In the genomic region with DNA sequence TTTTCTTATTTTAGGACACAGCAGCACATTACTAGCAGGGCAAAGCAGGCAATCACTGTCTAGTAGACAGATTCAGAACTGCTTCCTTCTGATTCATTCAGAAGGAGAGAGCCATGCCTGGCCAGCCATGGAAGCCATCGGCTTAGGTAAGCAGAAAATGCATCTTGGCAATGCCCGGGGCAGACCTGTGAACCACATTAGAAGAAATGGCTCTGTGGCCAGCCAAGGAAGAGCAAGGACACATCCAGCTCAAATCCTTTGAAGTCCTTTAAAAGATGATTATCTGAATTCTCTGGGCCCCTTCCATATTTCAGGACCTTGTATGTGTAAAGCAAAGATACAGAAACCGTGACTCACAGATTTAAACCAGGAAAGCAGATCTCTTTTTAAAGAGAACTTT, we compare ENCODE assay signal across 37 cellular contexts.
"Had no signal": no experiment of that assay in that cellular context is flagged by ENCODE, and none has a peak within 500 bp of the region (broad histone marks: within the 10 kb centered on the region; RNA-seq: fewer than 3 reads in every experiment).

No MANE protein-coding gene starts in this region.

- H3K4me2 ChIP-seq: SK-N-SH had no signal

- H3K4me1 Mint-ChIP-seq: activated B cell treated with CpG ODN at 0.5 μM for 24 hours; activated naive CD4-positive, alpha-beta T cell treated with anti-CD3 and anti-CD28 coated beads, Interleukin-2, amount 50 U/mL, for 24 hours; activated naive CD8-positive, alpha-beta T cell treated with anti-CD3 and anti-CD28 coated beads, Interleukin-2, amount 10 ng/mL, durations not matched to agents 7 days and 5 days; IgD-negative memory B cell; T-cell; T-helper 17 cell had no signal

- H3K27ac ChIP-seq: body of pancreas, breast epithelium, SJSA1, VCaP had no signal

- H3K36me3 Mint-ChIP-seq: activated CD4-positive, alpha-beta memory T cell treated with anti-CD3 and anti-CD28 coated beads for 36 hours; activated naive CD4-positive, alpha-beta T cell treated with anti-CD3 and anti-CD28 coated beads, Interleukin-2, amount 50 U/mL, for 24 hours; activated naive CD8-positive, alpha-beta T cell treated with anti-CD3 and anti-CD28 coated beads, Interleukin-2, amount 10 ng/mL, durations not matched to agents 7 days and 5 days; IgD-negative memory B cell; T-cell had no signal

- H3K9ac ChIP-seq: SK-N-SH had no signal

- H3K27me3 Mint-ChIP-seq: activated B cell treated with CpG ODN at 0.5 μM for 24 hours; activated CD4-positive, alpha-beta memory T cell treated with anti-CD3 and anti-CD28 coated beads for 36 hours; activated naive CD4-positive, alpha-beta T cell treated with anti-CD3 and anti-CD28 coated beads, Interleukin-2, amount 50 U/mL, for 24 hours; activated naive CD8-positive, alpha-beta T cell treated with anti-CD3 and anti-CD28 coated beads, Interleukin-2, amount 10 ng/mL, durations not matched to agents 7 days and 5 days; IgD-negative memory B cell; T-cell; T-helper 17 cell had no signal

- H3K9me3 Mint-ChIP-seq: activated naive CD4-positive, alpha-beta T cell treated with anti-CD3 and anti-CD28 coated beads, Interleukin-2, amount 50 U/mL, for 24 hours; activated T-helper 2 cell treated with anti-CD3 and anti-CD28 coated beads, Interferon-gamma antibody, Interleukin-2, Interleukin-4, amounts not matched to agents 10 μg/mL and 5 μg/mL and 100 μg/mL, durations not matched to agents 14 hours and 24 hours and 36 hours had no signal

- H3K4me1 ChIP-seq: body of pancreas, breast epithelium, SJSA1 had no signal

- H3K27me3 ChIP-seq: body of pancreas, breast epithelium, SJSA1 had no signal

- H3K36me3 ChIP-seq: breast epithelium, SJSA1 had no signal

- DNase-seq: activated B cell treated with CpG ODN at 0.5 μM for 24 hours; activated CD4-positive, alpha-beta memory T cell treated with anti-CD3 and anti-CD28 coated beads for 36 hours; activated CD4-positive, alpha-beta T cell treated with anti-CD3 and anti-CD28 coated beads for 4 hours; activated CD4-positive, alpha-beta T cell treated with anti-CD3 and anti-CD28 coated beads, Interleukin-2, amount 50 U/mL, for 1 hour; activated CD4-positive, CD25-positive, alpha-beta regulatory T cell treated with anti-CD3 and anti-CD28 coated beads, Interleukin-2, amount 50 U/mL, for 72 hours; activated CD8-positive, alpha-beta memory T cell treated with anti-CD3 and anti-CD28 coated beads, Interleukin-2, amount 50 U/mL, for 4 hours; activated gamma-delta T cell; activated naive CD4-positive, alpha-beta T cell treated with Interleukin-2 at 50 U/mL for 16 hours; activated naive CD8-positive, alpha-beta T cell treated with anti-CD3 and anti-CD28 coated beads, Interleukin-2, amount 10 ng/mL, durations not matched to agents 7 days and 5 days; activated T-cell treated with anti-CD3 and anti-CD28 coated beads, Interleukin-2, amount 50 U/mL, for 72 hours; body of pancreas; Karpas-422; KBM-7; MM.1S; MV-4-11; NCI-H1092; NCI-H1417; NCI-H146; NCI-H187; NCI-H2029 treated with DMSO at 0.1 percent for 48 hours; NCI-H2107; NCI-H2171; NCI-H510A; NCI-H526; NCI-H748 treated with DMSO at 0.1 percent for 48 hours; NK-92 treated with Interleukin-12 subunit alpha and Interleukin-12 subunit beta, amount 100 ng/mL, for 24 hours; SHP77 treated with DMSO at 0.1 percent for 48 hours; SK-N-SH; T-cell; T-helper 17 cell; T-helper 9 cell had no signal

- H3K4me3 Mint-ChIP-seq: activated B cell treated with CpG ODN at 0.5 μM for 24 hours; activated CD4-positive, alpha-beta memory T cell treated with anti-CD3 and anti-CD28 coated beads for 36 hours; activated naive CD4-positive, alpha-beta T cell treated with anti-CD3 and anti-CD28 coated beads, Interleukin-2, amount 50 U/mL, for 24 hours; activated naive CD8-positive, alpha-beta T cell treated with anti-CD3 and anti-CD28 coated beads, Interleukin-2, amount 10 ng/mL, durations not matched to agents 7 days and 5 days; activated T-cell treated with anti-CD3 and anti-CD28 coated beads, Interleukin-2, amount 50 U/mL, for 72 hours; IgD-negative memory B cell; T-cell; T-helper 17 cell had no signal

- H3K4me3 ChIP-seq: body of pancreas, breast epithelium, SJSA1 had no signal

- H3K27ac Mint-ChIP-seq: activated B cell treated with CpG ODN at 0.5 μM for 24 hours; activated CD4-positive, alpha-beta memory T cell treated with anti-CD3 and anti-CD28 coated beads for 36 hours; activated naive CD4-positive, alpha-beta T cell treated with anti-CD3 and anti-CD28 coated beads, Interleukin-2, amount 50 U/mL, for 24 hours; activated naive CD8-positive, alpha-beta T cell treated with anti-CD3 and anti-CD28 coated beads, Interleukin-2, amount 10 ng/mL, durations not matched to agents 7 days and 5 days; activated T-cell treated with anti-CD3 and anti-CD28 coated beads, Interleukin-2, amount 50 U/mL, for 72 hours; activated T-helper 2 cell treated with anti-CD3 and anti-CD28 coated beads, Interferon-gamma antibody, Interleukin-2, Interleukin-4, amounts not matched to agents 10 μg/mL and 5 μg/mL and 100 μg/mL, durations not matched to agents 14 hours and 24 hours and 36 hours; IgD-negative memory B cell; T-cell; T-helper 17 cell had no signal

- ATAC-seq: activated T-cell treated with anti-CD3 and anti-CD28 coated beads, Interleukin-2, amount 50 U/mL, for 72 hours; body of pancreas; T-cell; T-helper 17 cell had no signal
